Comparison of ENCODE assay signal across 1 cellular context in genomic region chr15:97904196-97904572, GRCh38.
TF ChIP-seq lines count a peak whose summit lies in the region.

No MANE protein-coding gene starts in this region.

TF ChIP-seq in HEK293, 187 proteins besides CTCF, POLR2A, EP300 and RAD21 (continued from another document and continues in another):
- TF ChIP-seq ZNF280C (tag by site-specific recombination; IDR thresholded peaks at IDR 0.05) (no peak), ZNF654 (tag by site-specific recombination; IDR thresholded peaks at IDR 0.05; ENCODE audit: low read depth) (peak; percentile 39), ZNF184 (tag by site-specific recombination; IDR thresholded peaks at IDR 0.05) (no peak), PRDM10 (tag by site-specific recombination; IDR thresholded peaks at IDR 0.05) (peak; percentile 34; the same call in 1 of the 2 replicates), ZBTB17 (tag by site-specific recombination; IDR thresholded peaks at IDR 0.05) (peak; percentile 60; the same call in 1 of the 2 replicates), ZNF211 (tag by site-specific recombination; IDR thresholded peaks at IDR 0.05; ENCODE audit: low read depth) (no peak), ZNF510 (tag by site-specific recombination; IDR thresholded peaks at IDR 0.05; ENCODE audit: insufficient replicate concordance) (no peak), ZNF202 (tag by site-specific recombination; IDR thresholded peaks at IDR 0.05; ENCODE audit: borderline replicate concordance) (no peak), GLIS1 (tag by site-specific recombination; IDR thresholded peaks at IDR 0.05) (peak; percentile 69), ZSCAN30 (tag by site-specific recombination; IDR thresholded peaks at IDR 0.05) (0 out of 2 replicates have a peak, but pooled peaks have one; percentile 54), ZNF223 (tag by site-specific recombination; IDR thresholded peaks at IDR 0.05) (no peak), ZBTB11 (tag by site-specific recombination; conservative IDR thresholded peaks at IDR 0.05; ENCODE audit: low read depth) (no peak), ZNF394 (tag by site-specific recombination; IDR thresholded peaks at IDR 0.05; ENCODE audit: borderline replicate concordance) (no peak), ZXDB (tag by site-specific recombination; IDR thresholded peaks at IDR 0.05) (no peak), ZNF280D (tag by site-specific recombination; IDR thresholded peaks at IDR 0.05) (no peak), ZNF558 (tag by site-specific recombination; IDR thresholded peaks at IDR 0.05) (no peak), ZBTB44 (tag by site-specific recombination; IDR thresholded peaks at IDR 0.05) (no peak), ZNF555 (tag by site-specific recombination; conservative IDR thresholded peaks at IDR 0.05) (no peak), ZNF398 (tag by site-specific recombination; IDR thresholded peaks at IDR 0.05) (no peak), KLF7 (tag by site-specific recombination; IDR thresholded peaks at IDR 0.05; ENCODE audit: borderline replicate concordance) (no peak), ZNF16 (tag by site-specific recombination; IDR thresholded peaks at IDR 0.05; ENCODE audit: low read depth) (no peak), ZNF596 (tag by site-specific recombination; IDR thresholded peaks at IDR 0.05) (no peak), ZNF239 (tag by site-specific recombination; IDR thresholded peaks at IDR 0.05) (no peak), ZNF645 (tag by site-specific recombination; IDR thresholded peaks at IDR 0.05) (no peak), ZFP69B (tag by site-specific recombination; IDR thresholded peaks at IDR 0.05) (no peak), ZNF514 (tag by site-specific recombination; IDR thresholded peaks at IDR 0.05) (no peak), ZNF670 (tag by site-specific recombination; IDR thresholded peaks at IDR 0.05; ENCODE audit: low read depth) (no peak), ZBTB10 (tag by site-specific recombination; IDR thresholded peaks at IDR 0.05) (no peak), ZNF19 (tag by site-specific recombination; IDR thresholded peaks at IDR 0.05; ENCODE audit: low read depth) (no peak), ZNF660 (tag by site-specific recombination; IDR thresholded peaks at IDR 0.05) (peak; percentile 79), MEIS1 (CRISPR knock-in tag; IDR thresholded peaks at IDR 0.05; ENCODE audit: borderline replicate concordance) (no peak), ZNF830 (tag by site-specific recombination; IDR thresholded peaks at IDR 0.05; ENCODE audit: low read depth) (no peak), INSM2 (tag by site-specific recombination; IDR thresholded peaks at IDR 0.05) (no peak)
